In genomic region chr13:109200556-109200955, GRCh38 we compare ENCODE assay signal across 22 cellular contexts.
A peak's percentile ranks its signal among the peaks of the same experiment; 100 is the strongest.
DNase-seq lines count a peak whose midpoint lies in the region; ATAC-seq and TF ChIP-seq lines count a peak whose summit lies in the region.
"Had no signal": no experiment of that assay in that cellular context is flagged by ENCODE, and none has a peak within 500 bp of the region (broad histone marks: within the 10 kb centered on the region; RNA-seq: fewer than 3 reads in every experiment).

No MANE protein-coding gene starts in this region.

- H3K18ac ChIP-seq in mesenchymal stem cell (ENCODE audit: low read depth in 1 of 2, low read length in 2 of 2), result no peak overlapping the region

- H3K4ac ChIP-seq in mesenchymal stem cell (ENCODE audit: low read depth in 1 of 2, low read length in 2 of 2), result no peak overlapping the region

- no peak overlapping the region for H3K23ac ChIP-seq in mesenchymal stem cell (ENCODE audit: low read length in 2 of 2)

- no peak overlapping the region for H4K8ac ChIP-seq in mesenchymal stem cell (ENCODE audit: low read length)

- intact Hi-C loops in HCT116 (cut with micrococcal nuclease), result no loop called here
- intact Hi-C loops in activated naive CD4-positive, alpha-beta T cell treated with anti-CD3 and anti-CD28 coated beads for 36 hours (cut with micrococcal nuclease), result no loop called here

- no peak overlapping the region for H2BK12ac ChIP-seq in mesenchymal stem cell (ENCODE audit: low read length in 2 of 2)

- RAD21 ChIA-PET in HCT116 (lab: Charles Lee; ENCODE audit: low non-redundant PET in 1 of 2, low total read pairs in 2 of 2, uncharacterized antibody in 2 of 2, unreplicated experiment in 2 of 2), result no interaction called here

- CTCF ChIA-PET in HCT116 (lab: Charles Lee), result interaction anchor here (0.7 kb wide), 1 partner anchor 155 kb away, joined by 4 read pairs; no protein-coding TSS in a partner anchor
- CTCF ChIA-PET in activated naive CD4-positive, alpha-beta T cell treated with anti-CD3 and anti-CD28 coated beads for 36 hours (lab: Charles Lee), result no interaction called here

- TF ChIP-seq CTCF in HCT116 (IDR thresholded peaks at IDR 0.05 in 2 of 3, conservative IDR thresholded peaks at IDR 0.05 in 1 of 3; ENCODE audit: borderline replicate concordance in 1 of 3, insufficient read depth in 1 of 3, low read depth in 2 of 3, low read length in 2 of 3), result no peak

- no peaks in the 10 kb centered on the region for H3K36me3 Mint-ChIP-seq in activated naive CD4-positive, alpha-beta T cell treated with anti-CD3 and anti-CD28 coated beads for 36 hours (ENCODE audit: low read depth)
- H3K36me3 Mint-ChIP-seq: CD14-positive monocyte had no signal

- H3K9me3 ChIP-seq in HCT116 (ENCODE audit: control insufficient read depth in 1 of 2, insufficient read depth in 1 of 2, low read depth in 1 of 2, low read length in 2 of 2), result no peaks in the 10 kb centered on the region
- H3K9me3 ChIP-seq in adipocyte (ENCODE audit: control insufficient read depth, low read length), result no peaks in the 10 kb centered on the region
- no peaks in the 10 kb centered on the region for H3K9me3 ChIP-seq in mesenchymal stem cell (ENCODE audit: control insufficient read depth, low read length)

- H2BK5ac ChIP-seq in mesenchymal stem cell (ENCODE audit: low read depth, low read length, poor library complexity, severe bottlenecking), result no peak overlapping the region

- H3K4me1 Mint-ChIP-seq in activated naive CD4-positive, alpha-beta T cell treated with anti-CD3 and anti-CD28 coated beads for 36 hours (ENCODE audit: low read depth), result no peaks in the 10 kb centered on the region
- H3K4me1 Mint-ChIP-seq: CD14-positive monocyte had no signal

- H3K9me2 ChIP-seq in HCT116 (ENCODE audit: insufficient read depth), result no peaks in the 10 kb centered on the region

- H3K4me3 Mint-ChIP-seq in activated naive CD4-positive, alpha-beta T cell treated with anti-CD3 and anti-CD28 coated beads for 36 hours, result no peak overlapping the region
- H3K4me3 Mint-ChIP-seq: CD14-positive monocyte had no signal

- peaks cover 7% of the 10 kb centered on the region for H3K27me3 Mint-ChIP-seq in activated naive CD4-positive, alpha-beta T cell treated with anti-CD3 and anti-CD28 coated beads for 36 hours (ENCODE audit: low read depth)

- 20% methylated on average over 1 of the region's 1 CpG for WGBS in mesenchymal stem cell

- no peak overlapping the region for H3K27ac ChIP-seq in HCT116 (ENCODE audit: low read depth, low read length)
- H3K27ac ChIP-seq in mesenchymal stem cell (ENCODE audit: low read length, poor library complexity, severe bottlenecking), result no peak overlapping the region
- H3K27ac ChIP-seq: 22Rv1, PC-9, RWPE1, SK-N-MC had no signal

- no peak overlapping the region for H2BK120ac ChIP-seq in mesenchymal stem cell (ENCODE audit: low read depth, low read length)

- H2AK5ac ChIP-seq in mesenchymal stem cell (ENCODE audit: low read length, severe bottlenecking), result no peak overlapping the region

- H2BK15ac ChIP-seq in mesenchymal stem cell (ENCODE audit: low read depth, poor library complexity, severe bottlenecking), result no peak overlapping the region

- H3K27ac Mint-ChIP-seq in activated naive CD4-positive, alpha-beta T cell treated with anti-CD3 and anti-CD28 coated beads for 36 hours, result no peak overlapping the region
- H3K27ac Mint-ChIP-seq: CD14-positive monocyte had no signal

- TF ChIP-seq POLR2A in HCT116 (IDR thresholded peaks at IDR 0.05; ENCODE audit: borderline replicate concordance, extremely low read depth, insufficient read depth, insufficient read length), result no peak

- no peaks in the 10 kb centered on the region for H3K79me1 ChIP-seq in mesenchymal stem cell (replicated peaks; ENCODE audit: low read length, poor library complexity, severe bottlenecking)

- no peak overlapping the region for H3K14ac ChIP-seq in mesenchymal stem cell (ENCODE audit: low read length in 2 of 2)

- no peaks in the 10 kb centered on the region for H3K9me3 Mint-ChIP-seq in activated naive CD4-positive, alpha-beta T cell treated with anti-CD3 and anti-CD28 coated beads for 36 hours

- H3K4me1 ChIP-seq in HCT116 (ENCODE audit: control insufficient read depth in 1 of 2, insufficient read depth in 2 of 2, low read length in 2 of 2) (peaks cover 0 to 41% of the 10 kb centered on the region in 2 experiments; a peak in 2 of 4 replicates), adipocyte (ENCODE audit: control insufficient read depth, insufficient read depth, low read length) (peaks cover 3% of the 10 kb centered on the region), mesenchymal stem cell (ENCODE audit: control insufficient read depth, insufficient read depth, low read depth, low read length) (no peaks in the 10 kb centered on the region)

- no peaks in the 10 kb centered on the region for H3K79me2 ChIP-seq in HCT116 (ENCODE audit: insufficient read depth, low read length)

- H3K36me3 ChIP-seq in HCT116 (ENCODE audit: control insufficient read depth in 1 of 2, insufficient read depth in 2 of 2, low read length in 2 of 2), result no peaks in the 10 kb centered on the region
- H3K36me3 ChIP-seq in adipocyte (ENCODE audit: control insufficient read depth, insufficient read depth, low read length, severe bottlenecking), result no peaks in the 10 kb centered on the region
- no peaks in the 10 kb centered on the region for H3K36me3 ChIP-seq in mesenchymal stem cell (ENCODE audit: control insufficient read depth in 1 of 2, insufficient read depth in 2 of 2, low read depth in 1 of 2, low read length in 2 of 2)

- ATAC-seq in HCT116, result no peak
- ATAC-seq: HepG2 had no signal

- no peak overlapping the region for H4K91ac ChIP-seq in mesenchymal stem cell (ENCODE audit: low read length)

- H4K20me1 ChIP-seq in HCT116 (ENCODE audit: insufficient read depth), result no peaks in the 10 kb centered on the region

- TF ChIP-seq RAD21 in HCT116 (IDR thresholded peaks at IDR 0.05; ENCODE audit: low read depth), result no peak

- no peak overlapping the region for H3K9ac ChIP-seq in HCT116 (ENCODE audit: low read length)
- H3K9ac ChIP-seq in adipocyte (ENCODE audit: low read length), result no peak overlapping the region
- H3K9ac ChIP-seq in mesenchymal stem cell (ENCODE audit: low read length), result no peak overlapping the region

- POLR2A ChIA-PET in HCT116 (lab: Charles Lee), result no interaction called here

- H3K4me3 ChIP-seq in HCT116 (replicated peaks in 1 of 2; ENCODE audit: low read depth in 1 of 2, low read length in 2 of 2), result no peak overlapping the region
- no peak overlapping the region for H3K4me3 ChIP-seq in adipocyte (ENCODE audit: low read length)
- no peak overlapping the region for H3K4me3 ChIP-seq in mesenchymal stem cell (ENCODE audit: insufficient read depth in 1 of 2, low read depth in 1 of 2, low read length in 2 of 2)
- H3K4me3 ChIP-seq: PC-9, SK-N-MC had no signal

- no TSS peak for BruUV-seq in HCT116 (replicated peaks; lab: Mats Ljungman, UMichigan)

- DNase-seq in A172 (ENCODE audit: low spot score), result peak; percentile 15
- DNase-seq in HCT116 (ENCODE audit: low read depth, low spot score), result no peak
- peak; percentile 38 for DNase-seq in adipocyte (ENCODE audit: low read depth)
- peak; percentile 14 for DNase-seq in mesenchymal stem cell
- no peak for DNase-seq in activated naive CD4-positive, alpha-beta T cell treated with anti-CD3 and anti-CD28 coated beads for 36 hours
- no peak for DNase-seq in NAMALWA (ENCODE audit: low spot score)
- no peak for DNase-seq in dermis blood vessel endothelial cell
- DNase-seq in NCI-H748 (lab: John Stamatoyannopoulos, UW; ENCODE audit: unreplicated experiment), result no peak
- DNase-seq: KBM-7, NCI-H1092 treated with DMSO at 0.1 percent for 48 hours, NCI-H1436 treated with DMSO at 0.1 percent for 48 hours, NCI-H1930, NCI-H2227 treated with DMSO at 0.1 percent for 48 hours, NCI-H510A, NCI-H748 treated with DMSO at 0.1 percent for 48 hours, PC-9, SHP77 treated with DMSO at 0.1 percent for 48 hours had no signal

- peak overlapping the region; percentile 31 for H3K4me2 ChIP-seq in HCT116 (ENCODE audit: low read length)
- no peak overlapping the region for H3K4me2 ChIP-seq in mesenchymal stem cell (ENCODE audit: low read length, poor library complexity, severe bottlenecking)
- H3K4me2 ChIP-seq: PC-9 had no signal

- no peaks in the 10 kb centered on the region for H3K27me3 ChIP-seq in HCT116 (ENCODE audit: insufficient read depth, low read length)
- no peaks in the 10 kb centered on the region for H3K27me3 ChIP-seq in adipocyte (replicated peaks; ENCODE audit: control insufficient read depth, insufficient read depth, low read length)
- no peaks in the 10 kb centered on the region for H3K27me3 ChIP-seq in mesenchymal stem cell (ENCODE audit: control insufficient read depth in 1 of 2, insufficient read depth in 1 of 2, low read length in 2 of 2)

- H2AFZ ChIP-seq in HCT116 (ENCODE audit: low read depth, low read length, poor library complexity, severe bottlenecking) (peak overlapping the region; percentile 42), mesenchymal stem cell (ENCODE audit: low read depth, low read length) (no peak overlapping the region)
- H2AFZ ChIP-seq: PC-9 had no signal

TF ChIP-seq in HCT116, 20 proteins besides CTCF, POLR2A, EP300 and RAD21:
- no peak for TF ChIP-seq EZH2phosphoT487 (IDR thresholded peaks at IDR 0.05; ENCODE audit: borderline replicate concordance)

Comparison
In these comparisons a context has a peak if more than half of its experiments do, and no peak if none do; other contexts are left out.
1. DNase-seq: peak in A172 (single experiment), adipocyte (single experiment) and mesenchymal stem cell (single experiment); none in HCT116 (single experiment), activated naive CD4-positive, alpha-beta T cell treated with anti-CD3 and anti-CD28 coated beads for 36 hours (single experiment), NAMALWA (single experiment), dermis blood vessel endothelial cell (single experiment) and NCI-H748 (single experiment).